Comparison of ENCODE assay signal across 1 cellular context in genomic region chr1:80779278-80779677, GRCh38.
TF ChIP-seq lines count a peak whose summit lies in the region.

No MANE protein-coding gene starts in this region.

TF ChIP-seq in GM23338, 12 proteins besides CTCF, POLR2A, EP300 and RAD21 (continued from another document):
- no peak for TF ChIP-seq ZNF462 (CRISPR knock-in tag; IDR thresholded peaks at IDR 0.05)
- TF ChIP-seq NANOG (IDR thresholded peaks at IDR 0.05; ENCODE audit: borderline replicate concordance), result no peak
- no peak for TF ChIP-seq STAT1 (IDR thresholded peaks at IDR 0.05; ENCODE audit: unreplicated experiment)
- no peak for TF ChIP-seq EZH2 (IDR thresholded peaks at IDR 0.05; ENCODE audit: low read depth, unreplicated experiment)
- TF ChIP-seq REST (IDR thresholded peaks at IDR 0.05; ENCODE audit: unreplicated experiment), result no peak
- TF ChIP-seq, protein P1, sequence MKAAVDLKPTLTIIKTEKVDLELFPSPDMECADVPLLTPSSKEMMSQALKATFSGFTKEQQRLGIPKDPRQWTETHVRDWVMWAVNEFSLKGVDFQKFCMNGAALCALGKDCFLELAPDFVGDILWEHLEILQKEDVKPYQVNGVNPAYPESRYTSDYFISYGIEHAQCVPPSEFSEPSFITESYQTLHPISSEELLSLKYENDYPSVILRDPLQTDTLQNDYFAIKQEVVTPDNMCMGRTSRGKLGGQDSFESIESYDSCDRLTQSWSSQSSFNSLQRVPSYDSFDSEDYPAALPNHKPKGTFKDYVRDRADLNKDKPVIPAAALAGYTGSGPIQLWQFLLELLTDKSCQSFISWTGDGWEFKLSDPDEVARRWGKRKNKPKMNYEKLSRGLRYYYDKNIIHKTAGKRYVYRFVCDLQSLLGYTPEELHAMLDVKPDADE (IDR thresholded peaks at IDR 0.05), result no peak
- TF ChIP-seq POLR2AphosphoS5 (IDR thresholded peaks at IDR 0.05; ENCODE audit: low read depth), result no peak
- TF ChIP-seq ZNF114 (CRISPR knock-in tag; IDR thresholded peaks at IDR 0.05), result no peak
- TF ChIP-seq EZH2phosphoT487 (IDR thresholded peaks at IDR 0.05; ENCODE audit: unreplicated experiment), result no peak
